ENCODE assay signal across 26 cellular contexts in genomic region chr3:81947359-81947758, GRCh38.
DNase-seq lines count a peak whose midpoint lies in the region; ATAC-seq and TF ChIP-seq lines count a peak whose summit lies in the region.
"Had no signal": no experiment of that assay in that cellular context is flagged by ENCODE, and none has a peak within 500 bp of the region (broad histone marks: within the 10 kb centered on the region; RNA-seq: fewer than 3 reads in every experiment).

No MANE protein-coding gene starts in this region.

- in situ Hi-C loops in SK-MEL-5 (cut with HindIII; ENCODE audit: low pct_unique_long_range_greater_than_20kb, low sequenced_read_pairs) = no loop called here

- no peak for TF ChIP-seq CTCF in foreskin keratinocyte (conservative IDR thresholded peaks at IDR 0.05)

- no peaks in the 10 kb centered on the region for H3K4me1 ChIP-seq in foreskin keratinocyte
- H3K4me1 ChIP-seq: BE2C had no signal

- no peak overlapping the region for H3K27ac ChIP-seq in foreskin keratinocyte

- ATAC-seq in foreskin keratinocyte (peak; percentile 25), HG02610 (IDR thresholded peaks at IDR 0.05; ENCODE audit: unreplicated experiment) (no peak)
- ATAC-seq: Panc1 had no signal

- DNase-seq in COLO829 (ENCODE audit: low spot score) (peak; percentile 57), M059J (ENCODE audit: low read depth) (peak; percentile 83), SK-MEL-5 (ENCODE audit: low read depth, low spot score) (peak; percentile 10), foreskin keratinocyte (no peak), globus pallidus (ENCODE audit: low spot score) (no peak), NCI-H2196 (lab: John Stamatoyannopoulos, UW; ENCODE audit: unreplicated experiment) (no peak), NCI-H510A (lab: John Stamatoyannopoulos, UW) (no peak)
- DNase-seq: 8988T; ACHN; BE2C; CD8-positive, alpha-beta memory T cell; DMS153; DND-41; HCEC 1CT; KG1; NCI-H1092; NCI-H1417 treated with DMSO at 0.1 percent for 48 hours; NCI-H1694 treated with DMSO at 0.1 percent for 48 hours; NCI-H2081; NCI-H524 treated with DMSO at 0.1 percent for 48 hours; NCI-H82; SIG-M5; SK-N-SH; SW 1271 had no signal

- no peaks in the 10 kb centered on the region for H3K27me3 ChIP-seq in foreskin keratinocyte
- H3K27me3 ChIP-seq: BE2C had no signal

Comparison
In these comparisons a context has a peak if more than half of its experiments do, and no peak if none do; other contexts are left out.
1. DNase-seq: peak in COLO829 (single experiment), M059J (single experiment) and SK-MEL-5 (single experiment); none in foreskin keratinocyte (0 of 2), globus pallidus (single experiment), NCI-H2196 (single experiment) and NCI-H510A (single experiment).